15 cellular contexts compared by ENCODE assay signal in genomic region chr1:212004888-212005287, GRCh38. TPM values are rescaled to one million over a fixed set of nuclear protein-coding genes. Genes with fewer than 3 reads are reported as not detected.
DNase-seq lines count a peak whose midpoint lies in the region; FAIRE-seq and TF ChIP-seq lines count a peak whose summit lies in the region.
"Had no signal": no experiment of that assay in that cellular context is flagged by ENCODE, and none has a peak within 500 bp of the region (broad histone marks: within the 10 kb centered on the region; RNA-seq: fewer than 3 reads in every experiment).

No MANE protein-coding gene starts in this region.

- H3K27ac ChIP-seq in endothelial cell of umbilical vein (ENCODE audit: insufficient read depth, low read depth, low read length) (no peak overlapping the region), prostate gland (no peak overlapping the region)
- H3K27ac ChIP-seq: HL-60 had no signal

- POLR2A ChIA-PET in endothelial cell of umbilical vein (lab: Charles Lee) = no interaction called here

- H3K36me3 ChIP-seq in endothelial cell of umbilical vein (ENCODE audit: control insufficient read depth in 2 of 2, extremely low read depth in 1 of 2, insufficient read depth in 2 of 2, low read length in 2 of 2) (peaks cover 0 to 11% of the 10 kb centered on the region in 2 experiments), prostate gland (no peaks in the 10 kb centered on the region)

- H3K27me3 ChIP-seq in endothelial cell of umbilical vein (ENCODE audit: control insufficient read depth in 2 of 2, insufficient read depth in 2 of 2, low read length in 2 of 2) (no peaks in the 10 kb centered on the region), prostate gland (replicated peaks; ENCODE audit: insufficient read depth) (no peaks in the 10 kb centered on the region)
- H3K27me3 ChIP-seq: BE2C had no signal

- no peak for TF ChIP-seq POLR2A in GM12892 (IDR thresholded peaks at IDR 0.05; ENCODE audit: low read depth, low read length)
- no peak for TF ChIP-seq POLR2A in endothelial cell of umbilical vein (IDR thresholded peaks at IDR 0.05; ENCODE audit: low read depth, low read length)
- no peak for TF ChIP-seq POLR2A in prostate gland (IDR thresholded peaks at IDR 0.05)

- H3K9me1 ChIP-seq in endothelial cell of umbilical vein (replicated peaks; ENCODE audit: control insufficient read depth, extremely low read depth, insufficient read depth, low read length) = no peaks in the 10 kb centered on the region

- no peaks in the 10 kb centered on the region for H3K79me2 ChIP-seq in endothelial cell of umbilical vein (ENCODE audit: control insufficient read depth, insufficient read depth, low read length)

- H3K9ac ChIP-seq in endothelial cell of umbilical vein (replicated peaks; ENCODE audit: extremely low read depth, insufficient read depth, low read length) = no peak overlapping the region

- intact Hi-C loops in endothelial cell of umbilical vein (cut with micrococcal nuclease) (no loop called here), prostate gland (cut with DNase I) (no loop called here)

- CTCF ChIA-PET in endothelial cell of umbilical vein (lab: Charles Lee) = interaction anchor here (1.2 kb wide), 1 partner anchor 30 kb away, joined by 4 read pairs; the partner anchor contains the start of genes DTL and INTS7

- H3K9me3 ChIP-seq in endothelial cell of umbilical vein (replicated peaks; ENCODE audit: control insufficient read depth, insufficient read depth, low read length) (no peaks in the 10 kb centered on the region), prostate gland (no peaks in the 10 kb centered on the region)
- H3K9me3 ChIP-seq: BE2C had no signal

- DNase-seq in GM12892 (ENCODE audit: insufficient read length) (no peak), NCI-H146 (lab: John Stamatoyannopoulos, UW) (peak; percentile 47), endothelial cell of umbilical vein (ENCODE audit: low read depth, low spot score) (no peak), prostate gland (ENCODE audit: low spot score) (peak; percentile 16), kidney tubule cell (ENCODE audit: low spot score) (no peak)
- DNase-seq in effector CD4-positive, alpha-beta T cell = no peak
- DNase-seq in central memory CD4-positive, alpha-beta T cell = no peak
- DNase-seq: BE2C; CD4-positive, alpha-beta memory T cell; DND-41; GDM1; HCEC 1CT; HFFc6; KBM-7 had no signal

- H3K4me3 ChIP-seq in endothelial cell of umbilical vein (replicated peaks in 1 of 3; ENCODE audit: insufficient read depth in 1 of 3, low read depth in 1 of 3, low read length in 3 of 3) = no peak overlapping the region
- no peak overlapping the region for H3K4me3 ChIP-seq in prostate gland

- BruUV-seq in endothelial cell of umbilical vein (replicated peaks; lab: Mats Ljungman, UMichigan) = no TSS peak

- FAIRE-seq in GM12892 (lab: Jason Lieb, UNC) = peak; percentile 81
- FAIRE-seq in endothelial cell of umbilical vein (lab: Jason Lieb, UNC) = peak; percentile 37

- no peaks in the 10 kb centered on the region for H4K20me1 ChIP-seq in endothelial cell of umbilical vein (replicated peaks; ENCODE audit: control insufficient read depth, extremely low read depth, insufficient read depth, low read length)

- dilution Hi-C loops in endothelial cell of umbilical vein (cut with MboI; ENCODE audit: extremely low pct_ligation_motif_present, low sequenced_read_pairs) = no loop called here

- WGBS in prostate gland = 69% methylated on average over 6 of the region's 6 CpGs

- no peak overlapping the region for H3K4me2 ChIP-seq in endothelial cell of umbilical vein (ENCODE audit: insufficient read depth, low read length)

- no peak overlapping the region for H2AFZ ChIP-seq in endothelial cell of umbilical vein (ENCODE audit: low read depth, low read length)

- TF ChIP-seq CTCF in endothelial cell of umbilical vein (IDR thresholded peaks at IDR 0.05; ENCODE audit: extremely low read depth in 1 of 2, insufficient read depth in 1 of 2, low read depth in 1 of 2, low read length in 2 of 2) (no peak), prostate gland (IDR thresholded peaks at IDR 0.05) (no peak)

- H3K4me1 ChIP-seq in endothelial cell of umbilical vein (ENCODE audit: control insufficient read depth, extremely low read depth, insufficient read depth, low read length) (peaks cover 4% of the 10 kb centered on the region), prostate gland (replicated peaks) (no peaks in the 10 kb centered on the region)
- H3K4me1 ChIP-seq: BE2C had no signal

TF ChIP-seq in endothelial cell of umbilical vein, 7 proteins besides CTCF, POLR2A, EP300 and RAD21:
- no peak for TF ChIP-seq JUN (IDR thresholded peaks at IDR 0.05; ENCODE audit: borderline replicate concordance, insufficient read depth, insufficient read length, low read depth)
- TF ChIP-seq GATA2 (IDR thresholded peaks at IDR 0.05; ENCODE audit: insufficient read depth, insufficient read length, low read depth, low read length) = no peak
- no peak for TF ChIP-seq POLR2AphosphoS5 (IDR thresholded peaks at IDR 0.05; ENCODE audit: insufficient read depth, low read depth, low read length)
- no peak for TF ChIP-seq EZH2 (IDR thresholded peaks at IDR 0.05; ENCODE audit: borderline replicate concordance, low read depth, low read length, severe bottlenecking)
- TF ChIP-seq FOS (IDR thresholded peaks at IDR 0.05; ENCODE audit: borderline replicate concordance, insufficient read depth, low read length) = no peak
- TF ChIP-seq MYC (IDR thresholded peaks at IDR 0.05; ENCODE audit: low read depth, low read length) = no peak
- TF ChIP-seq, protein P1, sequence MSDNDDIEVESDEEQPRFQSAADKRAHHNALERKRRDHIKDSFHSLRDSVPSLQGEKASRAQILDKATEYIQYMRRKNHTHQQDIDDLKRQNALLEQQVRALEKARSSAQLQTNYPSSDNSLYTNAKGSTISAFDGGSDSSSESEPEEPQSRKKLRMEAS (IDR thresholded peaks at IDR 0.05; ENCODE audit: insufficient read depth, insufficient read length) = no peak
TF ChIP-seq in endothelial cell of umbilical vein: peak in this region for 0.

RNA-seq across cellular contexts. Expression of gene INTS7, which starts 30.5 kb away (rescaled TPM):
- polyA plus RNA-seq in GM12892 (2012; ENCODE audit: missing spikeins) = 19.2 TPM
- total RNA-seq in endothelial cell of umbilical vein (16.1 and 18.1 TPM in 2 replicates), prostate gland (10 to 100 TPM; 12.5 to 15.5 TPM)
- 9.0 and 9.1 TPM in 2 replicates for polyA plus RNA-seq in endothelial cell of umbilical vein
- polyA plus RNA-seq in endothelial cell of umbilical vein (2011; cell fraction: cytosol; rRNA removed) = 11.1 and 12.8 TPM in 2 replicates
- polyA plus RNA-seq in endothelial cell of umbilical vein (2011; cell fraction: nucleus; rRNA removed) = 18.1 and 18.6 TPM in 2 replicates
- 8.6 and 12.5 TPM in 2 replicates for polyA plus RNA-seq in endothelial cell of umbilical vein (2012)
- 45.4 and 47.3 TPM in 2 replicates for polyA minus RNA-seq in endothelial cell of umbilical vein
- 59.8 TPM for polyA minus RNA-seq in endothelial cell of umbilical vein (2011; cell fraction: cytosol; rRNA and poly(A)+ RNA removed)
- polyA minus RNA-seq in endothelial cell of umbilical vein (2011; cell fraction: nucleus; rRNA and poly(A)+ RNA removed) = 57.8 and 102 TPM in 2 replicates

RNA-seq across cellular contexts. Expression of gene DTL, which starts 30.7 kb away (rescaled TPM):
- 27.6 TPM for polyA plus RNA-seq in GM12892 (2012; ENCODE audit: missing spikeins)
- total RNA-seq in endothelial cell of umbilical vein = 26.5 and 27.2 TPM in 2 replicates
- 10.1 and 11.2 TPM in 2 replicates for polyA plus RNA-seq in endothelial cell of umbilical vein
- 14.2 and 20.6 TPM in 2 replicates for polyA plus RNA-seq in endothelial cell of umbilical vein (2011; cell fraction: cytosol; rRNA removed)
- 17.8 and 19.8 TPM in 2 replicates for polyA plus RNA-seq in endothelial cell of umbilical vein (2011; cell fraction: nucleus; rRNA removed)
- 9.5 and 14.9 TPM in 2 replicates for polyA plus RNA-seq in endothelial cell of umbilical vein (2012)
- 17.8 and 26.2 TPM in 2 replicates for polyA minus RNA-seq in endothelial cell of umbilical vein
- polyA minus RNA-seq in endothelial cell of umbilical vein (2011; cell fraction: cytosol; rRNA and poly(A)+ RNA removed) = 57.2 TPM
- polyA minus RNA-seq in endothelial cell of umbilical vein (2011; cell fraction: nucleus; rRNA and poly(A)+ RNA removed) = 12.7 and 28.6 TPM in 2 replicates
- 1 to 10 TPM; 1.5 to 7.1 TPM for total RNA-seq in prostate gland

Comparison
In these comparisons a context has a peak if more than half of its experiments do, and no peak if none do; other contexts are left out.
1. DNase-seq: peak in NCI-H146 (single experiment) and prostate gland (single experiment); none in GM12892 (single experiment), endothelial cell of umbilical vein (single experiment), effector CD4-positive, alpha-beta T cell (single experiment), central memory CD4-positive, alpha-beta T cell (single experiment) and kidney tubule cell (single experiment).